Comparison of ENCODE assay signal across 9 cellular contexts in the genomic region with DNA sequence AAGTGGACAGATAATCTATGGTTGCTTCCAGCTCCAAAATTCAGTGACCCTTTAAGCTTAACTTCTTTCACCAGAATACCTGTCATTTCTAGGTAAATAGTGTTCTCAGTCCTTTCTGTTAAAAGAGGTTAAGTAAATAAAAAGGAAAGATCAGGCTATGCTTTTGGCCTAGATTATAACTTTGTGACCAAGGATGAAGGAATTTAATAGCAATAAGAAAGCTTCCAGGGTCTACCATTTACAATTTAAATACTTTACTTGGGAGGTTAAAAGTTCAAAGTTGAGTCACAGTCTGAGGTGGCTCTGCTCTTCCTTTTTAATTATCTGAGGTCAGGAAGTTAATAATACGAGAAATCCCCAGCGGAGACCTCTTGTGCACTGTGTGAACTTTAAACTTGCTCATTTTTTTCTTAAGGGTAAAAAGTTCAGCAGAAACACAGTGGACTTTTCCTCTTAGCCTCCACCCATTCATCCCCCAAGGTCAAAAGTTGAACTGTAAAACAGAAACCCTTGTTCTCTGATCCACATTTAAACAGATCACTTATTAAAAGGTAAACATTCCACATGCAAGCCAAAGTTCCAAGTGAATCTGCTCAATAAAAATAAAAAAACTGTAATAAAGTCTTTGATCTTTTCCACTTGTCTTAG.
DNase-seq lines count a peak whose midpoint lies in the region; ATAC-seq and TF ChIP-seq lines count a peak whose summit lies in the region.
"Had no signal": no experiment of that assay in that cellular context is flagged by ENCODE, and none has a peak within 500 bp of the region (broad histone marks: within the 10 kb centered on the region; RNA-seq: fewer than 3 reads in every experiment).

No MANE protein-coding gene starts in this region.

- BruUV-seq in mammary epithelial cell (replicated peaks; lab: Mats Ljungman, UMichigan) = no TSS peak

- H3K4me1 Mint-ChIP-seq in CD4-positive, alpha-beta memory T cell = peaks cover 0 to 9% (median 4%) of the 10 kb centered on the region in 4 donors

- H3K36me3 Mint-ChIP-seq in CD4-positive, alpha-beta memory T cell = no peaks in the 10 kb centered on the region

- no peaks in the 10 kb centered on the region for H4K20me1 ChIP-seq in mammary epithelial cell (ENCODE audit: insufficient read depth, low read length)

- dilution Hi-C loops in mammary epithelial cell (cut with HindIII; ENCODE audit: low sequenced_read_pairs) = no loop called here

- CTCF ChIA-PET in mammary epithelial cell (lab: Charles Lee; ENCODE audit: low non-redundant PET) = no interaction called here
- CTCF ChIA-PET in CD4-positive, alpha-beta memory T cell (lab: Charles Lee; ENCODE audit: partially characterized antibody) = no interaction called here

- H3K4me1 ChIP-seq in mammary epithelial cell (ENCODE audit: insufficient read depth, low read length) (peaks cover 22% of the 10 kb centered on the region), prostate gland (replicated peaks) (peaks cover 23% of the 10 kb centered on the region), transverse colon (peaks cover 0 to 35% (median 6%) of the 10 kb centered on the region in 4 donors)
- H3K4me1 ChIP-seq in CD4-positive, alpha-beta memory T cell (ENCODE audit: insufficient read depth, low read length) = no peaks in the 10 kb centered on the region

- H3K9me3 Mint-ChIP-seq in CD4-positive, alpha-beta memory T cell = no peaks in the 10 kb centered on the region
- H3K9me3 Mint-ChIP-seq: T-helper 1 cell treated with Interleukin-12 subunit alpha and Interleukin-12 subunit beta and Interleukin-4 antibody, amounts not matched to agents 30 μg/mL and 1 μg/mL, for 36 hours had no signal

- no peaks in the 10 kb centered on the region for H3K36me3 ChIP-seq in mammary epithelial cell (ENCODE audit: insufficient read depth, low read length)
- no peaks in the 10 kb centered on the region for H3K36me3 ChIP-seq in prostate gland
- no peaks in the 10 kb centered on the region for H3K36me3 ChIP-seq in CD4-positive, alpha-beta memory T cell (ENCODE audit: insufficient read depth, low read length)
- H3K36me3 ChIP-seq in transverse colon = no peaks in the 10 kb centered on the region

- TF ChIP-seq CTCF in mammary epithelial cell (conservative IDR thresholded peaks at IDR 0.05 in 1 of 2, IDR thresholded peaks at IDR 0.05 in 1 of 2; ENCODE audit: extremely low read depth in 1 of 2, insufficient read depth in 1 of 2, low read depth in 1 of 2, low read length in 2 of 2) (no peak), prostate gland (IDR thresholded peaks at IDR 0.05) (no peak), transverse colon (IDR thresholded peaks at IDR 0.05) (no peak)

- POLR2A ChIA-PET in CD4-positive, alpha-beta memory T cell (lab: Charles Lee; ENCODE audit: partially characterized antibody) = no interaction called here

- intact Hi-C loops in mammary epithelial cell (cut with micrococcal nuclease) (loop anchor here (5.0 kb wide), 1 partner anchor 185 kb away; a partner anchor contains a TSS), prostate gland (cut with DNase I) (no loop called here), transverse colon (cut with DNase I; ENCODE audit: low total_unique reads) (no loop called here)
- intact Hi-C loops in CD4-positive, alpha-beta memory T cell (cut with micrococcal nuclease) = no loop called here

- 26% methylated on average over 2 of the region's 2 CpGs for WGBS in mammary epithelial cell (ENCODE audit: low coverage, missing lambda C conversion rate)
- 18% methylated on average over 2 of the region's 2 CpGs for WGBS in prostate gland
- WGBS in transverse colon (ENCODE audit: low coverage in 1 of 2), 2 donors = 0 to 22% methylated on average over 2 of the region's 2 CpGs

- in situ Hi-C loops in mammary epithelial cell (cut with MboI; ENCODE audit: low sequenced_read_pairs in 2 of 2) = no loop called here
- in situ Hi-C loops in transverse colon (cut with MboI; ENCODE audit: low pct_ligation_motif_present in 1 of 4, low pct_unique_long_range_greater_than_20kb in 1 of 4, low sequenced_read_pairs in 3 of 4) = loop anchor here in 2 of 4 donors (10.0 kb wide), 2 partner anchors 187 to 607 kb away; a partner anchor contains a TSS

- no peaks in the 10 kb centered on the region for H3K79me2 ChIP-seq in mammary epithelial cell (ENCODE audit: insufficient read depth, low read length)

- H3K4me2 ChIP-seq in mammary epithelial cell (ENCODE audit: insufficient read depth, low read depth, low read length) = peak overlapping the region; percentile 43

- no peak for TF ChIP-seq POLR2A in prostate gland (IDR thresholded peaks at IDR 0.05)
- no peak for TF ChIP-seq POLR2A in transverse colon (IDR thresholded peaks at IDR 0.05)

- H3K27ac ChIP-seq in mammary epithelial cell (ENCODE audit: insufficient read depth, low read depth, low read length) (no peak overlapping the region), prostate gland (peak overlapping the region; percentile 35 to 46), transverse colon (peak overlapping the region in 2 of 4 donors; percentile 6 to 37)
- no peak overlapping the region for H3K27ac ChIP-seq in CD4-positive, alpha-beta memory T cell (ENCODE audit: low read depth, low read length)

- no peak overlapping the region for H2AFZ ChIP-seq in mammary epithelial cell (ENCODE audit: low read depth, low read length)

- peaks cover 1 to 2% of the 10 kb centered on the region in 2 donors for H3K27me3 Mint-ChIP-seq in CD4-positive, alpha-beta memory T cell

- H3K4me3 ChIP-seq in mammary epithelial cell (replicated peaks in 1 of 3; ENCODE audit: insufficient read depth in 1 of 3, low read depth in 2 of 3, low read length in 3 of 3) = no peak overlapping the region
- no peak overlapping the region for H3K4me3 ChIP-seq in prostate gland
- no peak overlapping the region for H3K4me3 ChIP-seq in CD4-positive, alpha-beta memory T cell (ENCODE audit: low read length in 2 of 2)
- no peak overlapping the region for H3K4me3 ChIP-seq in transverse colon

- H3K4me3 Mint-ChIP-seq in CD4-positive, alpha-beta memory T cell = no peak overlapping the region
- H3K4me3 Mint-ChIP-seq: T-helper 1 cell treated with Interleukin-12 subunit alpha and Interleukin-12 subunit beta and Interleukin-4 antibody, amounts not matched to agents 30 μg/mL and 1 μg/mL, for 36 hours had no signal

- H3K9me3 ChIP-seq in mammary epithelial cell (replicated peaks; ENCODE audit: insufficient read depth, low read length) (no peaks in the 10 kb centered on the region), prostate gland (no peaks in the 10 kb centered on the region), transverse colon (no peaks in the 10 kb centered on the region)
- H3K9me3 ChIP-seq in CD4-positive, alpha-beta memory T cell (ENCODE audit: control insufficient read depth in 1 of 2, low read length in 2 of 2) = no peaks in the 10 kb centered on the region

- no peak for TF ChIP-seq EP300 in transverse colon (IDR thresholded peaks at IDR 0.05; ENCODE audit: low read depth)

- H3K9ac ChIP-seq in mammary epithelial cell (ENCODE audit: insufficient read depth, low read length) = no peak overlapping the region

- H3K27me3 ChIP-seq in mammary epithelial cell (ENCODE audit: insufficient read depth, low read length) (no peaks in the 10 kb centered on the region), prostate gland (replicated peaks; ENCODE audit: insufficient read depth) (no peaks in the 10 kb centered on the region), transverse colon (no peaks in the 10 kb centered on the region)
- H3K27me3 ChIP-seq in CD4-positive, alpha-beta memory T cell (ENCODE audit: insufficient read depth, low read length) = no peaks in the 10 kb centered on the region

- peak; percentile 69 for DNase-seq in mammary epithelial cell
- no peak for DNase-seq in prostate gland (ENCODE audit: low spot score)
- no peak for DNase-seq in ecto neural progenitor cell (ENCODE audit: low spot score)
- no peak for DNase-seq in CD4-positive, alpha-beta memory T cell
- no peak for DNase-seq in transverse colon

- no peak overlapping the region for H3K27ac Mint-ChIP-seq in CD4-positive, alpha-beta memory T cell
- H3K27ac Mint-ChIP-seq: T-helper 1 cell treated with Interleukin-12 subunit alpha and Interleukin-12 subunit beta and Interleukin-4 antibody, amounts not matched to agents 30 μg/mL and 1 μg/mL, for 36 hours had no signal

- peak; percentile 37 for ATAC-seq in GM18519 (IDR thresholded peaks at IDR 0.05; ENCODE audit: low FRiP score, unreplicated experiment)
- ATAC-seq in HG03135 (IDR thresholded peaks at IDR 0.05; ENCODE audit: unreplicated experiment) = peak; percentile 49
- no peak for ATAC-seq in GM19324 (IDR thresholded peaks at IDR 0.05; ENCODE audit: low FRiP score, unreplicated experiment)

Comparison
In these comparisons a context has a peak if more than half of its experiments do, and no peak if none do; other contexts are left out.
1. H3K27ac ChIP-seq: peak in prostate gland (2 of 2); none in mammary epithelial cell (single experiment) and CD4-positive, alpha-beta memory T cell (single experiment).